In genomic region chr11:46265764-46266163, GRCh38 we compare ENCODE assay signal across 1 cellular context.
TF ChIP-seq lines count a peak whose summit lies in the region.

No MANE protein-coding gene starts in this region.

TF ChIP-seq in GM12878, 131 proteins besides CTCF, POLR2A, EP300 and RAD21:
- TF ChIP-seq ATF3 (IDR thresholded peaks at IDR 0.05; ENCODE audit: borderline replicate concordance, extremely low read depth, low read depth, low read length) (no peak), TCF7 (IDR thresholded peaks at IDR 0.05; ENCODE audit: borderline replicate concordance) (no peak), ZBTB4 (CRISPR knock-in tag; IDR thresholded peaks at IDR 0.05) (no peak), IKZF2 (IDR thresholded peaks at IDR 0.05) (0 out of 4 replicates have a peak, but pooled peaks of 1 of the 2 experiments have one; percentile 43), NFIC (IDR thresholded peaks at IDR 0.05; ENCODE audit: low read depth, low read length) (no peak), FOXM1 (IDR thresholded peaks at IDR 0.05; ENCODE audit: low read depth, low read length) (no peak), IKZF1 (conservative IDR thresholded peaks at IDR 0.05) (0 out of 2 replicates have a peak, but pooled peaks have one; percentile 9), EED (IDR thresholded peaks at IDR 0.05; ENCODE audit: low read depth) (peak; percentile 62), TCF12 (IDR thresholded peaks at IDR 0.05; ENCODE audit: low read depth, low read length) (0 out of 2 replicates have a peak, but pooled peaks have one; percentile 48), TCF3 (IDR thresholded peaks at IDR 0.05; ENCODE audit: borderline replicate concordance, insufficient read depth, low read depth, low read length) (peak; percentile 66; the same call in 1 of the 2 replicates), E4F1 (IDR thresholded peaks at IDR 0.05; ENCODE audit: borderline replicate concordance, partially characterized antibody) (no peak), PKNOX1 (IDR thresholded peaks at IDR 0.05) (peak; percentile 83), PBX3 (IDR thresholded peaks at IDR 0.05; ENCODE audit: insufficient replicate concordance, low read depth, low read length) (peak; percentile 32), GATAD2B (conservative IDR thresholded peaks at IDR 0.05; ENCODE audit: low read depth) (no peak), MEF2B (IDR thresholded peaks at IDR 0.05; ENCODE audit: partially characterized antibody, poor library complexity, severe bottlenecking) (peak; percentile 45)
- TF ChIP-seq, protein P1, sequence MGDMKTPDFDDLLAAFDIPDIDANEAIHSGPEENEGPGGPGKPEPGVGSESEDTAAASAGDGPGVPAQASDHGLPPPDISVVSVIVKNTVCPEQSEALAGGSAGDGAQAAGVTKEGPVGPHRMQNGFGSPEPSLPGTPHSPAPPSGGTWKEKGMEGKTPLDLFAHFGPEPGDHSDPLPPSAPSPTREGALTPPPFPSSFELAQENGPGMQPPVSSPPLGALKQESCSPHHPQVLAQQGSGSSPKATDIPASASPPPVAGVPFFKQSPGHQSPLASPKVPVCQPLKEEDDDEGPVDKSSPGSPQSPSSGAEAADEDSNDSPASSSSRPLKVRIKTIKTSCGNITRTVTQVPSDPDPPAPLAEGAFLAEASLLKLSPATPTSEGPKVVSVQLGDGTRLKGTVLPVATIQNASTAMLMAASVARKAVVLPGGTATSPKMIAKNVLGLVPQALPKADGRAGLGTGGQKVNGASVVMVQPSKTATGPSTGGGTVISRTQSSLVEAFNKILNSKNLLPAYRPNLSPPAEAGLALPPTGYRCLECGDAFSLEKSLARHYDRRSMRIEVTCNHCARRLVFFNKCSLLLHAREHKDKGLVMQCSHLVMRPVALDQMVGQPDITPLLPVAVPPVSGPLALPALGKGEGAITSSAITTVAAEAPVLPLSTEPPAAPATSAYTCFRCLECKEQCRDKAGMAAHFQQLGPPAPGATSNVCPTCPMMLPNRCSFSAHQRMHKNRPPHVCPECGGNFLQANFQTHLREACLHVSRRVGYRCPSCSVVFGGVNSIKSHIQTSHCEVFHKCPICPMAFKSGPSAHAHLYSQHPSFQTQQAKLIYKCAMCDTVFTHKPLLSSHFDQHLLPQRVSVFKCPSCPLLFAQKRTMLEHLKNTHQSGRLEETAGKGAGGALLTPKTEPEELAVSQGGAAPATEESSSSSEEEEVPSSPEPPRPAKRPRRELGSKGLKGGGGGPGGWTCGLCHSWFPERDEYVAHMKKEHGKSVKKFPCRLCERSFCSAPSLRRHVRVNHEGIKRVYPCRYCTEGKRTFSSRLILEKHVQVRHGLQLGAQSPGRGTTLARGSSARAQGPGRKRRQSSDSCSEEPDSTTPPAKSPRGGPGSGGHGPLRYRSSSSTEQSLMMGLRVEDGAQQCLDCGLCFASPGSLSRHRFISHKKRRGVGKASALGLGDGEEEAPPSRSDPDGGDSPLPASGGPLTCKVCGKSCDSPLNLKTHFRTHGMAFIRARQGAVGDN (IDR thresholded peaks at IDR 0.05): peak; percentile 49; the same call in 1 of the 2 replicates
